In the genomic region with DNA sequence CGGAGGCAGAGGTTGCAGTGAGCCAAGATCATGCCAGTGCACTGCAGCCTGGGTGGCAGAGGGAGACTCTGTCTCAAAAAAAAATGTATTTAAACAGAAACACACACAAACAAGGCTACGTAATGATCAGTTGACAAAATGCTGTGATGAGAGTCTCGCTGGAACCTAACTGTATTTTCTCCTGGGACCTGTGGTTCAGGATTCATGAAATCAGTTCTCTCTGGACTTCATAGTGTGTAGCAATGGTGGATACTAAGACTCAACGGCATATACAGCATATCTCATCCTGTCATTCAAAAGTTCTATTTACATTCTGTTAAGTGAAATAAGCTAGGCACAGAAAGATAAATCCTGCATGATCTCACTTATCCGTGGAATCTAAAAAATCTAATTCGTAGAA, we compare ENCODE assay signal across 9 cellular contexts.
"Had no signal": no experiment of that assay in that cellular context is flagged by ENCODE, and none has a peak within 500 bp of the region (broad histone marks: within the 10 kb centered on the region; RNA-seq: fewer than 3 reads in every experiment).

No MANE protein-coding gene starts in this region.

- FAIRE-seq: HTR-8/SVneo, K562 had no signal

- DNase-seq: GM23248, GOT3, H7, HFFc6, IMR-90, KG1 had no signal

- ATAC-seq: HCT116, K562 had no signal
